In the genomic region with DNA sequence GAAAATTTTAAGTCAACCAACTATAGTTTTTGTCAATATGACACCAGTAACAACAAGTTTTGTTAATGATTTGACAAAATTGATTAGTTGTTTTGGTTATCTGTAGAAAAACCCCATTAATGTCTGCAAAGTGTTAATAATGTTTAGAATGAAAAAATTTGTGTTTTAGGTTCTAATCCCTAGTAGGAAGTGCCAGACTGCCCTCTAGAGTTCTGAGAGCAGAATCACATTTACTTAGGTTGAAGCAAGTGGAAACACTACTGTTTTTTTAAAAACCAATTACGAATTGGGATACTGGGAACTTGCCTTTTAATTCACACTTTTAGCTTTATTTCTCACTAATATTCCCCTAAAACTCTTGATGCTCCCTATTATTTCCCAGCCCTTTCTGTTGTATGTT, we compare ENCODE assay signal across 9 cellular contexts.
DNase-seq lines count a peak whose midpoint lies in the region; ATAC-seq and TF ChIP-seq lines count a peak whose summit lies in the region.
"Had no signal": no experiment of that assay in that cellular context is flagged by ENCODE, and none has a peak within 500 bp of the region (broad histone marks: within the 10 kb centered on the region; RNA-seq: fewer than 3 reads in every experiment).

No MANE protein-coding gene starts in this region.

- intact Hi-C loops in PC-3 (cut with micrococcal nuclease) = no loop called here

- H2AK5ac ChIP-seq in H9 (ENCODE audit: insufficient read length, low read length) = no peak overlapping the region

- H3K9me3 ChIP-seq in H9 (ENCODE audit: control insufficient read depth, low read depth, low read length) (peaks cover 4% of the 10 kb centered on the region), PC-3 (ENCODE audit: low read length) (no peaks in the 10 kb centered on the region), gastroesophageal sphincter (no peaks in the 10 kb centered on the region)
- H3K9me3 ChIP-seq: neutrophil had no signal

- no peaks in the 10 kb centered on the region for H3K36me3 Mint-ChIP-seq in H9 (ENCODE audit: insufficient read depth in 1 of 3, low read depth in 3 of 3)
- no peaks in the 10 kb centered on the region for H3K36me3 Mint-ChIP-seq in T-helper 2 cell treated with Interferon-gamma antibody and Interleukin-4, amounts not matched to agents 5 μg/mL and 100 μg/mL, for 36 hours (ENCODE audit: low read depth)

- H4K91ac ChIP-seq in H9 (ENCODE audit: insufficient read length, low read depth, low read length) = no peak overlapping the region

- no peak overlapping the region for H2BK12ac ChIP-seq in H9 (ENCODE audit: insufficient read length, low read depth, low read length)

- no peak for TF ChIP-seq EP300 in gastroesophageal sphincter (IDR thresholded peaks at IDR 0.05)

- H3K23ac ChIP-seq in H9 (ENCODE audit: insufficient read length, low read depth, low read length) = no peak overlapping the region

- H3K4me3 Mint-ChIP-seq in H9 = no peak overlapping the region
- no peak overlapping the region for H3K4me3 Mint-ChIP-seq in T-helper 2 cell treated with Interferon-gamma antibody and Interleukin-4, amounts not matched to agents 5 μg/mL and 100 μg/mL, for 36 hours

- no peak overlapping the region for H2BK15ac ChIP-seq in H9 (ENCODE audit: low read depth, low read length)

- no peaks in the 10 kb centered on the region for H3K9me2 ChIP-seq in PC-3 (replicated peaks; ENCODE audit: low read length)

- no peaks in the 10 kb centered on the region for H3K79me1 ChIP-seq in H9 (ENCODE audit: insufficient read depth, low read depth, low read length, poor library complexity, severe bottlenecking)

- H2BK5ac ChIP-seq in H9 (ENCODE audit: insufficient read length, low read length) = no peak overlapping the region

- no TSS peak for BruUV-seq in PC-3 (replicated peaks; lab: Mats Ljungman, UMichigan)

- no peak; the same call in 1 of the 2 replicates for ATAC-seq in PC-3
- no peak for ATAC-seq in gastroesophageal sphincter

- H3K4ac ChIP-seq in H9 (ENCODE audit: low read depth, low read length) = no peak overlapping the region

- H3K14ac ChIP-seq in H9 (ENCODE audit: insufficient read depth, low read length) = no peak overlapping the region

- H3T11ph ChIP-seq in H9 (ENCODE audit: low read length) = no peak overlapping the region

- H2AFZ ChIP-seq in H9 (ENCODE audit: low read length) (no peak overlapping the region), PC-3 (ENCODE audit: low read length) (no peak overlapping the region)

- no peaks in the 10 kb centered on the region for H3K27me3 Mint-ChIP-seq in H9 (ENCODE audit: low read depth)
- H3K27me3 Mint-ChIP-seq in T-helper 2 cell treated with Interferon-gamma antibody and Interleukin-4, amounts not matched to agents 5 μg/mL and 100 μg/mL, for 36 hours (ENCODE audit: low read depth) = no peaks in the 10 kb centered on the region

- H3K18ac ChIP-seq in H9 (ENCODE audit: insufficient read length, low read depth, low read length) = no peak overlapping the region

- CTCF ChIA-PET in PC-3 (lab: Charles Lee) = interaction anchor here (0.6 kb wide), 1 partner anchor 237 kb away, joined by 5 read pairs; no protein-coding TSS in a partner anchor

- H3F3A ChIP-seq in PC-3 (ENCODE audit: low read length, unreplicated experiment) = no peaks in the 10 kb centered on the region

- peak; percentile 4 for DNase-seq in COLO829 (ENCODE audit: low spot score)
- no peak for DNase-seq in H9
- DNase-seq in PC-3 = peak; percentile 36
- DNase-seq in iris pigment epithelial cell (ENCODE audit: low read depth) = peak; percentile 18
- DNase-seq in activated T-cell treated with anti-CD3 and anti-CD28 coated beads, Interleukin-2, amount 50 U/mL, for 1 hour = no peak
- no peak for DNase-seq in T-helper 2 cell treated with Interferon-gamma antibody and Interleukin-4, amounts not matched to agents 5 μg/mL and 100 μg/mL, for 36 hours (ENCODE audit: low spot score)
- DNase-seq in DMS79 (lab: John Stamatoyannopoulos, UW) = no peak

- POLR2A ChIA-PET in PC-3 (lab: Charles Lee; ENCODE audit: unreplicated experiment) = no interaction called here

- TF ChIP-seq CTCF in H9 (conservative IDR thresholded peaks at IDR 0.05) = peak; percentile 69
- TF ChIP-seq CTCF in PC-3 (conservative IDR thresholded peaks at IDR 0.05; ENCODE audit: low read depth, low read length) = peak; percentile 68
- peak in 1 of 4 experiments; percentile 13 for TF ChIP-seq CTCF in gastroesophageal sphincter (IDR thresholded peaks at IDR 0.05)

- H3K27ac ChIP-seq in H9 (ENCODE audit: insufficient read length, low read depth, low read length) (no peak overlapping the region), PC-3 (ENCODE audit: low read length) (no peak overlapping the region), gastroesophageal sphincter (no peak overlapping the region)
- H3K27ac ChIP-seq: neutrophil had no signal

- WGBS in H9 (ENCODE audit: extremely low coverage, insufficient read length, low lambda C conversion rate) = no CpG with 5 or more reads among the region's 1 CpG
- WGBS in gastroesophageal sphincter (ENCODE audit: low coverage in 1 of 2), 2 donors = 8 to 27% methylated on average over 1 of the region's 1 CpG

- no peaks in the 10 kb centered on the region for H3K23me2 ChIP-seq in H9 (ENCODE audit: insufficient read length, low read depth, low read length, poor library complexity, severe bottlenecking)

- H3K4me1 Mint-ChIP-seq in H9 = peaks cover 5 to 12% of the 10 kb centered on the region in 2 experiments
- no peaks in the 10 kb centered on the region for H3K4me1 Mint-ChIP-seq in T-helper 2 cell treated with Interferon-gamma antibody and Interleukin-4, amounts not matched to agents 5 μg/mL and 100 μg/mL, for 36 hours (ENCODE audit: low read depth)

- H3K79me2 ChIP-seq in H9 (ENCODE audit: insufficient read depth, low read length) = no peaks in the 10 kb centered on the region
- H3K79me2 ChIP-seq in PC-3 (ENCODE audit: low read length) = no peaks in the 10 kb centered on the region

- no peaks in the 10 kb centered on the region for H3K27me3 ChIP-seq in H9 (ENCODE audit: insufficient read depth, low read length)
- H3K27me3 ChIP-seq in PC-3 (ENCODE audit: low read length) = no peaks in the 10 kb centered on the region
- H3K27me3 ChIP-seq in gastroesophageal sphincter = no peaks in the 10 kb centered on the region
- H3K27me3 ChIP-seq: neutrophil had no signal

- H3K4me1 ChIP-seq in H9 (ENCODE audit: insufficient read depth, low read length) = no peaks in the 10 kb centered on the region
- no peaks in the 10 kb centered on the region for H3K4me1 ChIP-seq in PC-3 (ENCODE audit: insufficient read depth, low read length)
- no peaks in the 10 kb centered on the region for H3K4me1 ChIP-seq in gastroesophageal sphincter

- no peaks in the 10 kb centered on the region for H3K36me3 ChIP-seq in PC-3 (ENCODE audit: low read depth, low read length)
- H3K36me3 ChIP-seq in gastroesophageal sphincter = no peaks in the 10 kb centered on the region
- H3K36me3 ChIP-seq: neutrophil had no signal

- no peak overlapping the region for H3K56ac ChIP-seq in H9 (ENCODE audit: insufficient read length, low read depth, low read length)

- no peak overlapping the region for H2BK120ac ChIP-seq in H9 (ENCODE audit: low read depth, low read length, poor library complexity, severe bottlenecking)

- no peak for TF ChIP-seq POLR2A in gastroesophageal sphincter (IDR thresholded peaks at IDR 0.05)

- peaks cover 28 to 29% of the 10 kb centered on the region in 2 experiments; a peak in 4 of 5 replicates for H3K9me3 Mint-ChIP-seq in H9
- no peaks in the 10 kb centered on the region for H3K9me3 Mint-ChIP-seq in T-helper 2 cell treated with Interferon-gamma antibody and Interleukin-4, amounts not matched to agents 5 μg/mL and 100 μg/mL, for 36 hours

- H3K4me2 ChIP-seq in H9 (ENCODE audit: insufficient read depth, insufficient read length, low read length) (no peak overlapping the region), PC-3 (ENCODE audit: low read length) (no peak overlapping the region)

- no peak overlapping the region for H4K5ac ChIP-seq in H9 (ENCODE audit: insufficient read length, low read depth, low read length)

- H4K8ac ChIP-seq in H9 (replicated peaks; ENCODE audit: insufficient read length, low read depth, low read length) = no peak overlapping the region

- H3K27ac Mint-ChIP-seq in H9 = no peak overlapping the region
- H3K27ac Mint-ChIP-seq in T-helper 2 cell treated with Interferon-gamma antibody and Interleukin-4, amounts not matched to agents 5 μg/mL and 100 μg/mL, for 36 hours = no peak overlapping the region

- H3K9ac ChIP-seq in H9 (ENCODE audit: extremely low read depth, insufficient read length, low read length) (no peak overlapping the region), PC-3 (ENCODE audit: low read length) (no peak overlapping the region)

- H3K4me3 ChIP-seq in PC-3 (ENCODE audit: low read length) (no peak overlapping the region), gastroesophageal sphincter (no peak overlapping the region)

- no peaks in the 10 kb centered on the region for H4K20me1 ChIP-seq in H9 (ENCODE audit: control insufficient read depth, insufficient read depth, insufficient read length)
- no peaks in the 10 kb centered on the region for H4K20me1 ChIP-seq in PC-3 (ENCODE audit: low read length)

- H2BK20ac ChIP-seq in H9 (ENCODE audit: low read depth, low read length, poor library complexity, severe bottlenecking) = no peak overlapping the region

Comparison
In these comparisons a context has a peak if more than half of its experiments do, and no peak if none do; other contexts are left out.
1. DNase-seq: peak in COLO829 (single experiment), PC-3 (single experiment) and iris pigment epithelial cell (single experiment); none in H9 (single experiment), activated T-cell treated with anti-CD3 and anti-CD28 coated beads, Interleukin-2, amount 50 U/mL, for 1 hour (single experiment), T-helper 2 cell treated with Interferon-gamma antibody and Interleukin-4, amounts not matched to agents 5 μg/mL and 100 μg/mL, for 36 hours (single experiment) and DMS79 (single experiment).